ENCODE assay signal across 9 cellular contexts in the genomic region with DNA sequence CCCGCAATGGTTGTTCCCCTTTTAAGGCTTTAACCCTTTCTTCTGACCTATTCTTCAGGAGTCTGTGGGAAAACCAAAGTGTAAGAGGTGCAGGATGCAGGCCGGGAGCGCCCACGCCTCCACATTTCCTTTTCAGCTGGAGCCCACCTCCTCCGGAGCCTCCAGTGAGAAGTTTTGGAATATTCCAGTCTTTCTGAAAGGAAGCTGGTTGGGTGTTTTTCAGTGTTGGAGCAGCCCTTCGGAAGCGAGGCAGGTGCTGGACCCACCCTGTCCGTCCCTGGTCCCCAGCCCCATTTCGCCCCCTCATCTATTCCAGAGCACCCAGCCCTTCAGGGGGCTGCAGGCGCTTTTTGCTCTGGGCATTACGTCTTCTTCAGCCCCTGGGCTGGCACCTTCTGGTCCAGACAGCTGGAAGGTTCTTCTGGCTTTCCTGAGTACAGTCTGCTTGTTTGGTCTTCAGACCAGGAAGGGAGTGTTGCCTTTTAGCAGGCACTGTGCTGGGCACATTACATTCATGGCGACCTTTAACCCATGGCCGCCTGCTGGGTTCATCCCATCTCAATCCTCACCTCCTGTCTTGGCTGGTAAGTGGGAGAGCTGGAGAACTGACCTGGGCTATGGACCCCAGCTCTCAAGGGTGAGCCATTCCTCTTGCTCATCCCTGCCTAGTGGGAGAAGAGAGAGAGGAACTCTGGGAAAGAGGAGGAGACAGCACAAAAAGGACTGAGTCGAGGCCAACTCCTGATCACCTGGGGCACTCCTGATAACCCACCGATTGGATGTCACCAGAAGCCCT. TPM values are rescaled to one million over a fixed set of nuclear protein-coding genes. Genes with fewer than 3 reads are reported as not detected.
DNase-seq lines count a peak whose midpoint lies in the region.
"Had no signal": no experiment of that assay in that cellular context is flagged by ENCODE, and none has a peak within 500 bp of the region (broad histone marks: within the 10 kb centered on the region; RNA-seq: fewer than 3 reads in every experiment).

No MANE protein-coding gene starts in this region.

- peak overlapping the region in 13 of 21 experiments; percentile 18 to 86 (median 81) for H3K27ac ChIP-seq in skin epidermis

- H3K27me3 ChIP-seq in adipocyte (replicated peaks; ENCODE audit: control insufficient read depth, insufficient read depth, low read length), result no peaks in the 10 kb centered on the region

- peak overlapping the region; percentile 95 for H3K9ac ChIP-seq in adipocyte (ENCODE audit: low read length)

- DNase-seq in G401 (ENCODE audit: low spot score) (peak; percentile 27), adipocyte (ENCODE audit: low read depth) (no peak), HuH-7.5 (ENCODE audit: low spot score) (no peak), MV-4-11 (lab: John Stamatoyannopoulos, UW) (no peak)
- DNase-seq in activated effector memory CD4-positive, alpha-beta T cell treated with anti-CD3 and anti-CD28 coated beads, Interleukin-2, amount 50 U/mL, for 16 hours, result no peak
- no peak for DNase-seq in activated CD8-positive, alpha-beta memory T cell treated with anti-CD3 and anti-CD28 coated beads, Interleukin-2, amount 50 U/mL, for 48 hours
- DNase-seq: NCI-H1436 treated with DMSO at 0.1 percent for 48 hours had no signal

- H3K4me3 ChIP-seq in adipocyte (ENCODE audit: low read length), result peak overlapping the region; percentile 85
- peak overlapping the region; percentile 18 for H3K4me3 ChIP-seq in iPS-11a (ENCODE audit: low read depth, low read length)
- peak overlapping the region; percentile 34 to 54 (median 49) for H3K4me3 ChIP-seq in skin epidermis

- in situ Hi-C loops in G401 (cut with HindIII; ENCODE audit: low sequenced_read_pairs), result no loop called here

- H3K36me3 ChIP-seq in adipocyte (ENCODE audit: control insufficient read depth, insufficient read depth, low read length, severe bottlenecking), result peaks cover 21% of the 10 kb centered on the region

- H3K4me1 ChIP-seq in adipocyte (ENCODE audit: control insufficient read depth, insufficient read depth, low read length), result peaks cover 41% of the 10 kb centered on the region

- no peaks in the 10 kb centered on the region for H3K9me3 ChIP-seq in adipocyte (ENCODE audit: control insufficient read depth, low read length)

RNA-seq across cellular contexts. Expression of gene THY1, which starts 0.7 kb away (rescaled TPM):
- total RNA-seq in G401 (2014; rRNA removed; shearing (Covaris generic)), result 30.5 and 57.4 TPM in 2 replicates

RNA-seq across cellular contexts. Expression of gene USP2, which starts 42.2 kb away (rescaled TPM):
- total RNA-seq in G401 (2014; rRNA removed; shearing (Covaris generic)), result 0.75 and 1.8 TPM in 2 replicates

Comparison
In these comparisons a context has a peak if more than half of its experiments do, and no peak if none do; other contexts are left out.
1. H3K4me3 ChIP-seq: peak in every context shown above with its lines; median percentile 85 in adipocyte; 49 in skin epidermis; 18 in iPS-11a.